Comparison of ENCODE assay signal across 15 cellular contexts in the genomic region with DNA sequence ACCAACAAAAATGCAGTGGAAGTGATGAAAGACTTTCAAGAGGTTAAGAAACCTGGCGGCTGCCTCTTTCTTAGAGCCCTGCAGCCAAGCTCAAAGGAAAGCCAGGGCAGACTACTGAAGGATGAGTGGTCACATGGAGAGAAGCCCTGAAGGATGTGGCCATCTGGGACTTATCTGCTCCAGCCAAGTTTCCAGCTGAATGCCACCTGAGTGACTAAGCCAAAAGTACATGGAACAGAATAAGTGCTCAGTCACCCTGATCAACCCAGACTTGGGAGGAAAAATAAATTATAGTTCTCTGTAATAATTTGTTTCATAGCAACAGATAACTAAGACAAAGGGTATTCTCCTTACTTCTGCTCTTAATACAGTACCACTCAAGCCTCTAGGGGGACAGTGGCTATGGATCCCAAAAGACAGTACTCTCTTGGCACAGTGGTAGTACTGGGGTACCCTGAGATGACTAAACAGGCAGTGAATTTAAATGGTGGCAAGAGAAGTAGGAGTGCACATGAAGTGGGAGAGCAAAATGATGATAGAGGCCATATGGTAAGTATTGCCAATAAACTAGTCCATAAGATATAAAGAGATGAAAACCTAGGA.
"Had no signal": no experiment of that assay in that cellular context is flagged by ENCODE, and none has a peak within 500 bp of the region (broad histone marks: within the 10 kb centered on the region; RNA-seq: fewer than 3 reads in every experiment).

No MANE protein-coding gene starts in this region.

- ATAC-seq: heart left ventricle; stimulated activated naive CD8-positive, alpha-beta T cell treated with anti-CD3 and anti-CD28 coated beads, Interleukin-15, amount 100 ng/mL, for 72 hours; T-cell had no signal

- H3K36me3 ChIP-seq: heart left ventricle, sigmoid colon, upper lobe of left lung had no signal

- H3K27ac Mint-ChIP-seq: nephron progenitor cell; stimulated activated naive CD8-positive, alpha-beta T cell treated with anti-CD3 and anti-CD28 coated beads, Interleukin-15, amount 100 ng/mL, for 72 hours; T-cell had no signal

- H3K9me3 ChIP-seq: heart left ventricle, sigmoid colon, SK-N-SH, testis, upper lobe of left lung had no signal

- H3K4me3 ChIP-seq: coronary artery, heart left ventricle, sigmoid colon, testis, upper lobe of left lung had no signal

- H3K36me3 Mint-ChIP-seq: T-cell had no signal

- H3K27ac ChIP-seq: coronary artery, heart left ventricle, sigmoid colon, testis, upper lobe of left lung had no signal

- H3K9me3 Mint-ChIP-seq: nephron progenitor cell had no signal

- DNase-seq: activated CD4-positive, alpha-beta T cell treated with anti-CD3 and anti-CD28 coated beads, Interleukin-2, amount 50 U/mL, for 4 hours; activated CD4-positive, CD25-positive, alpha-beta regulatory T cell treated with anti-CD3 and anti-CD28 coated beads, Interleukin-2, amount 50 U/mL, for 72 hours; activated naive CD4-positive, alpha-beta T cell treated with anti-CD3 and anti-CD28 coated beads, Interleukin-2, amount 50 U/mL, for 16 hours; foreskin melanocyte; heart left ventricle; nephron progenitor cell; sigmoid colon; SK-N-SH; stimulated activated CD4-positive, alpha-beta T cell treated with anti-CD3 and anti-CD28 coated beads, Interleukin-1b, Interleukin-23, amount 100 ng/mL, for 48 hours; stimulated activated naive CD8-positive, alpha-beta T cell treated with anti-CD3 and anti-CD28 coated beads, Interleukin-15, amount 100 ng/mL, for 72 hours; T-cell; T-helper 9 cell; testis; upper lobe of left lung had no signal

- H3K4me1 Mint-ChIP-seq: stimulated activated naive CD8-positive, alpha-beta T cell treated with anti-CD3 and anti-CD28 coated beads, Interleukin-15, amount 100 ng/mL, for 72 hours; T-cell had no signal

- H3K4me1 ChIP-seq: heart left ventricle, sigmoid colon, testis, upper lobe of left lung had no signal

- H3K27me3 ChIP-seq: heart left ventricle, testis, upper lobe of left lung had no signal

- H3K27me3 Mint-ChIP-seq: stimulated activated naive CD8-positive, alpha-beta T cell treated with anti-CD3 and anti-CD28 coated beads, Interleukin-15, amount 100 ng/mL, for 72 hours; T-cell had no signal

- H3K4me3 Mint-ChIP-seq: nephron progenitor cell; stimulated activated naive CD8-positive, alpha-beta T cell treated with anti-CD3 and anti-CD28 coated beads, Interleukin-15, amount 100 ng/mL, for 72 hours; T-cell had no signal
